Comparison of ENCODE assay signal across 1 cellular context in the genomic region with DNA sequence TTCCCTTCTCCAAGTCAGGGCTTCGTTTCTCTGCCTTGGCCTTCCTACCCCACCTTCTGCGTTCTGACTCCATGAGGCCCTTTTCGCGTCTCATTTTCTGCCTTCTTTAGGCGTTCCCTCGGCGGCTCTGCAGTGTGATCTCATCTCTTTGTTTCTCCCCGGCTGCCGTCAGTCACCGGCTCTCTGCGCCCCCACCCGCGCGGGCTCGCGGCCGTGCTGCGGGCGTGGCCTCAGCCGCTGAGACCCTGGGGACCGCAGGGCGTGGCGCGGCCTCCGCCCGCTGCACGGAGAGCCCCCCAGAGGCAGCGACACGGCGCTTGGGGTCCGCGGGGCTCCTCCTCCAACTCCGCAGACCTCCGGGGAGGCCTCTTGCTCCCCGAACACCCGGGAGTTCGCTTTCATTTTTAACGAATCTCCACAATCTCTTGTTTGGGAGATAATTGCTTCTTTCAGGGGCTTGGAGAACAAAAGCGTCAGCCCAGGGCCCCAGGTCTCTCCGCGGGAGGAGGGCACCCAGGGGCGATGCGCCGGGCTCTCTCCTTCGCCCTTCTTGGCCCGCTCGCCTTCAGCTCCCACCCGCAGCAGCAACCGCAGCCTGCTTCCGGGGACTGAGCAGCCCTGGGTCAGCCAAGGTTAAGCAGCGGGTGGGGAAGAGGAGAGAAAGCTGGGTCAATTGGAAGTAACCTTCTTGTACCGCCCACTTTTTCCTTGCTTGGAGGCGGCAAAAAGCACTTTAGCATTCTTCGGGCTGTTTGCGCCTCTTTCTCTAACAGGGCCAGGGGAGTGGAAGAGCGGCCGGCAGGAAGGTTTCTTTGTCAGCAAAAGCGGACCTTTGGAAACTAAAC.
TF ChIP-seq lines count a peak whose summit lies in the region.

No MANE protein-coding gene starts in this region.

TF ChIP-seq in HepG2, 621 proteins besides CTCF, POLR2A, EP300 and RAD21 (continued from another document and continues in another):
- peak; percentile 49; the same call in 1 of the 2 replicates for TF ChIP-seq SPEN (CRISPR knock-in tag; IDR thresholded peaks at IDR 0.05; ENCODE audit: low read depth)
- TF ChIP-seq TCF7 (IDR thresholded peaks at IDR 0.05; ENCODE audit: low read depth), result no peak
- no peak for TF ChIP-seq HMGA1 (CRISPR knock-in tag; conservative IDR thresholded peaks at IDR 0.05)
- no peak for TF ChIP-seq ZNF646 (CRISPR knock-in tag; IDR thresholded peaks at IDR 0.05)
- TF ChIP-seq ZNF598 (CRISPR knock-in tag; IDR thresholded peaks at IDR 0.05; ENCODE audit: borderline replicate concordance), result no peak
- no peak for TF ChIP-seq ZBTB43 (CRISPR knock-in tag; conservative IDR thresholded peaks at IDR 0.05)
- no peak for TF ChIP-seq NR2F1 (CRISPR knock-in tag; IDR thresholded peaks at IDR 0.05)
- TF ChIP-seq BCL6 (CRISPR knock-in tag; IDR thresholded peaks at IDR 0.05), result no peak
- TF ChIP-seq, protein P1, sequence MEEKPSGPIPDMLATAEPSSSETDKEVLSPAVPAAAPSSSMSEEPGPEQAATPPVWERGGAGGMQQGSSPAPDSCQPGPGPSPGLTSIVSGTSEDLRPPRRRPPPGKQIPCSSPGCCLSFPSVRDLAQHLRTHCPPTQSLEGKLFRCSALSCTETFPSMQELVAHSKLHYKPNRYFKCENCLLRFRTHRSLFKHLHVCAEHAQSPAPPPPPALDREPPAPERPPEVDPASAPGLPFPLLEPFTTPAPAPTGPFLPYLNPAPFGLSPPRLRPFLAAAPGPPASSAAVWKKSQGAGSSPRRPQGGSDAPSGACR (CRISPR knock-in tag; IDR thresholded peaks at IDR 0.05), result no peak
- TF ChIP-seq, protein P2, sequence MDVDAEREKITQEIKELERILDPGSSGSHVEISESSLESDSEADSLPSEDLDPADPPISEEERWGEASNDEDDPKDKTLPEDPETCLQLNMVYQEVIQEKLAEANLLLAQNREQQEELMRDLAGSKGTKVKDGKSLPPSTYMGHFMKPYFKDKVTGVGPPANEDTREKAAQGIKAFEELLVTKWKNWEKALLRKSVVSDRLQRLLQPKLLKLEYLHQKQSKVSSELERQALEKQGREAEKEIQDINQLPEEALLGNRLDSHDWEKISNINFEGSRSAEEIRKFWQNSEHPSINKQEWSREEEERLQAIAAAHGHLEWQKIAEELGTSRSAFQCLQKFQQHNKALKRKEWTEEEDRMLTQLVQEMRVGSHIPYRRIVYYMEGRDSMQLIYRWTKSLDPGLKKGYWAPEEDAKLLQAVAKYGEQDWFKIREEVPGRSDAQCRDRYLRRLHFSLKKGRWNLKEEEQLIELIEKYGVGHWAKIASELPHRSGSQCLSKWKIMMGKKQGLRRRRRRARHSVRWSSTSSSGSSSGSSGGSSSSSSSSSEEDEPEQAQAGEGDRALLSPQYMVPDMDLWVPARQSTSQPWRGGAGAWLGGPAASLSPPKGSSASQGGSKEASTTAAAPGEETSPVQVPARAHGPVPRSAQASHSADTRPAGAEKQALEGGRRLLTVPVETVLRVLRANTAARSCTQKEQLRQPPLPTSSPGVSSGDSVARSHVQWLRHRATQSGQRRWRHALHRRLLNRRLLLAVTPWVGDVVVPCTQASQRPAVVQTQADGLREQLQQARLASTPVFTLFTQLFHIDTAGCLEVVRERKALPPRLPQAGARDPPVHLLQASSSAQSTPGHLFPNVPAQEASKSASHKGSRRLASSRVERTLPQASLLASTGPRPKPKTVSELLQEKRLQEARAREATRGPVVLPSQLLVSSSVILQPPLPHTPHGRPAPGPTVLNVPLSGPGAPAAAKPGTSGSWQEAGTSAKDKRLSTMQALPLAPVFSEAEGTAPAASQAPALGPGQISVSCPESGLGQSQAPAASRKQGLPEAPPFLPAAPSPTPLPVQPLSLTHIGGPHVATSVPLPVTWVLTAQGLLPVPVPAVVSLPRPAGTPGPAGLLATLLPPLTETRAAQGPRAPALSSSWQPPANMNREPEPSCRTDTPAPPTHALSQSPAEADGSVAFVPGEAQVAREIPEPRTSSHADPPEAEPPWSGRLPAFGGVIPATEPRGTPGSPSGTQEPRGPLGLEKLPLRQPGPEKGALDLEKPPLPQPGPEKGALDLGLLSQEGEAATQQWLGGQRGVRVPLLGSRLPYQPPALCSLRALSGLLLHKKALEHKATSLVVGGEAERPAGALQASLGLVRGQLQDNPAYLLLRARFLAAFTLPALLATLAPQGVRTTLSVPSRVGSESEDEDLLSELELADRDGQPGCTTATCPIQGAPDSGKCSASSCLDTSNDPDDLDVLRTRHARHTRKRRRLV (CRISPR knock-in tag; IDR thresholded peaks at IDR 0.05), result no peak
- TF ChIP-seq HDAC6 (IDR thresholded peaks at IDR 0.05; ENCODE audit: low read depth, low read length), result no peak
- TF ChIP-seq IRF2 (CRISPR knock-in tag; IDR thresholded peaks at IDR 0.05), result peak; percentile 42; the same call in 1 of the 2 replicates
- no peak for TF ChIP-seq ZNF607 (CRISPR knock-in tag; IDR thresholded peaks at IDR 0.05; ENCODE audit: borderline replicate concordance)
- TF ChIP-seq HOXA5 (CRISPR knock-in tag; IDR thresholded peaks at IDR 0.05), result peak; percentile 60; the same call in 1 of the 2 replicates
- no peak for TF ChIP-seq DBP (CRISPR knock-in tag; IDR thresholded peaks at IDR 0.05; ENCODE audit: not compliant biosample characterization)
- no peak for TF ChIP-seq ZFP41 (CRISPR knock-in tag; IDR thresholded peaks at IDR 0.05; ENCODE audit: borderline replicate concordance)
- TF ChIP-seq MTA1 (CRISPR knock-in tag; IDR thresholded peaks at IDR 0.05; ENCODE audit: borderline replicate concordance), result peak; percentile 49; the same call in 1 of the 2 replicates
- TF ChIP-seq GMEB2 (CRISPR knock-in tag; IDR thresholded peaks at IDR 0.05; ENCODE audit: low read depth), result no peak
- TF ChIP-seq ZNF121 (CRISPR knock-in tag; IDR thresholded peaks at IDR 0.05), result no peak
- no peak for TF ChIP-seq PHF5A (CRISPR knock-in tag; IDR thresholded peaks at IDR 0.05; ENCODE audit: low read depth, unreplicated experiment)
- TF ChIP-seq, protein P3, sequence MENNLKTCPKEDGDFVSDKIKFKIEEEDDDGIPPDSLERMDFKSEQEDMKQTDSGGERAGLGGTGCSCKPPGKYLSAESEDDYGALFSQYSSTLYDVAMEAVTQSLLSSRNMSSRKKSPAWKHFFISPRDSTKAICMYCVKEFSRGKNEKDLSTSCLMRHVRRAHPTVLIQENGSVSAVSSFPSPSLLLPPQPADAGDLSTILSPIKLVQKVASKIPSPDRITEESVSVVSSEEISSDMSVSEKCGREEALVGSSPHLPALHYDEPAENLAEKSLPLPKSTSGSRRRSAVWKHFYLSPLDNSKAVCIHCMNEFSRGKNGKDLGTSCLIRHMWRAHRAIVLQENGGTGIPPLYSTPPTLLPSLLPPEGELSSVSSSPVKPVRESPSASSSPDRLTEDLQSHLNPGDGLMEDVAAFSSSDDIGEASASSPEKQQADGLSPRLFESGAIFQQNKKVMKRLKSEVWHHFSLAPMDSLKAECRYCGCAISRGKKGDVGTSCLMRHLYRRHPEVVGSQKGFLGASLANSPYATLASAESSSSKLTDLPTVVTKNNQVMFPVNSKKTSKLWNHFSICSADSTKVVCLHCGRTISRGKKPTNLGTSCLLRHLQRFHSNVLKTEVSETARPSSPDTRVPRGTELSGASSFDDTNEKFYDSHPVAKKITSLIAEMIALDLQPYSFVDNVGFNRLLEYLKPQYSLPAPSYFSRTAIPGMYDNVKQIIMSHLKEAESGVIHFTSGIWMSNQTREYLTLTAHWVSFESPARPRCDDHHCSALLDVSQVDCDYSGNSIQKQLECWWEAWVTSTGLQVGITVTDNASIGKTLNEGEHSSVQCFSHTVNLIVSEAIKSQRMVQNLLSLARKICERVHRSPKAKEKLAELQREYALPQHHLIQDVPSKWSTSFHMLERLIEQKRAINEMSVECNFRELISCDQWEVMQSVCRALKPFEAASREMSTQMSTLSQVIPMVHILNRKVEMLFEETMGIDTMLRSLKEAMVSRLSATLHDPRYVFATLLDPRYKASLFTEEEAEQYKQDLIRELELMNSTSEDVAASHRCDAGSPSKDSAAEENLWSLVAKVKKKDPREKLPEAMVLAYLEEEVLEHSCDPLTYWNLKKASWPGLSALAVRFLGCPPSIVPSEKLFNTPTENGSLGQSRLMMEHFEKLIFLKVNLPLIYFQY (CRISPR knock-in tag; IDR thresholded peaks at IDR 0.05; ENCODE audit: borderline replicate concordance), result no peak
- TF ChIP-seq, protein P4, sequence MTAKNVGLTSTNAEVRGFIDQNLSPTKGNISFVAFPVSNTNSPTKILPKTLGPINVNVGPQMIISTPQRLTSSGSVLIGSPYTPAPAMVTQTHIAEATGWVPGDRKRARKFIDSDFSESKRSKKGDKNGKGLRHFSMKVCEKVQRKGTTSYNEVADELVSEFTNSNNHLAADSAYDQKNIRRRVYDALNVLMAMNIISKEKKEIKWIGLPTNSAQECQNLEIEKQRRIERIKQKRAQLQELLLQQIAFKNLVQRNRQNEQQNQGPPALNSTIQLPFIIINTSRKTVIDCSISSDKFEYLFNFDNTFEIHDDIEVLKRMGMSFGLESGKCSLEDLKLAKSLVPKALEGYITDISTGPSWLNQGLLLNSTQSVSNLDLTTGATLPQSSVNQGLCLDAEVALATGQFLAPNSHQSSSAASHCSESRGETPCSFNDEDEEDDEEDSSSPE (CRISPR knock-in tag; IDR thresholded peaks at IDR 0.05), result peak; percentile 25; the same call in 1 of the 2 replicates
- TF ChIP-seq TGIF2 (CRISPR knock-in tag; IDR thresholded peaks at IDR 0.05), result no peak
- TF ChIP-seq, protein P5, sequence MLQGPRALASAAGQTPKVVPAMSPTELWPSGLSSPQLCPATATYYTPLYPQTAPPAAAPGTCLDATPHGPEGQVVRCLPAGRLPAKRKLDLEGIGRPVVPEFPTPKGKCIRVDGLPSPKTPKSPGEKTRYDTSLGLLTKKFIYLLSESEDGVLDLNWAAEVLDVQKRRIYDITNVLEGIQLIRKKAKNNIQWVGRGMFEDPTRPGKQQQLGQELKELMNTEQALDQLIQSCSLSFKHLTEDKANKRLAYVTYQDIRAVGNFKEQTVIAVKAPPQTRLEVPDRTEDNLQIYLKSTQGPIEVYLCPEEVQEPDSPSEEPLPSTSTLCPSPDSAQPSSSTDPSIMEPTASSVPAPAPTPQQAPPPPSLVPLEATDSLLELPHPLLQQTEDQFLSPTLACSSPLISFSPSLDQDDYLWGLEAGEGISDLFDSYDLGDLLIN (CRISPR knock-in tag; IDR thresholded peaks at IDR 0.05; ENCODE audit: borderline replicate concordance), result no peak
- no peak for TF ChIP-seq MAFF (IDR thresholded peaks at IDR 0.05; ENCODE audit: low read depth, low read length)
